18 cellular contexts compared by ENCODE assay signal in the genomic region with DNA sequence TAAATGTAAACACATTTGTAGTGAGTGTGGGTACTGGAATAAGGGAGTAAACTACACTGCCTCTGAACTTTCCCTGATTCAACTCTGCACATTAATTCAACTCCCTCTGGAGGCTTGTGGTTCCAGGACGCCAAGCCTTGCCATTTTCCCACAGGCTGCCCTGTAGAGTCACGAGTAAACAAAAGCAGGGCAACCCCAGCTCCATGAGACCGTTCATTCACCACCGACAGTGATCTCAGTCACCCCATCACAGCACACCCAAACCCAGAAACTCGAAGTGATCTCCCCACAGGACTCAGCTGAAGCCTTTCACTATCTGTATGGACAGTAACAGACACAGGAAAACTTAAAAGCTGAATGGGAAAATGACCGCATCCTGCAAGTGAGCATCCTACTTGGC.
DNase-seq lines count a peak whose midpoint lies in the region; ATAC-seq and TF ChIP-seq lines count a peak whose summit lies in the region.
"Had no signal": no experiment of that assay in that cellular context is flagged by ENCODE, and none has a peak within 500 bp of the region (broad histone marks: within the 10 kb centered on the region; RNA-seq: fewer than 3 reads in every experiment).

No MANE protein-coding gene starts in this region.

- DNase-seq in activated CD8-positive, alpha-beta memory T cell treated with anti-CD3 and anti-CD28 coated beads for 24 hours = peak; percentile 53
- no peak for DNase-seq in activated CD8-positive, alpha-beta memory T cell treated with anti-CD3 and anti-CD28 coated beads, Interleukin-2, amount 50 U/mL, for 4 hours
- DNase-seq in astrocyte of the hippocampus (ENCODE audit: low read depth, low spot score) (peak; percentile 51), stomach (no peak), NCI-H1436 treated with DMSO at 0.1 percent for 48 hours (lab: John Stamatoyannopoulos, UW) (no peak), body of pancreas (no peak)
- DNase-seq in stimulated activated CD4-positive, alpha-beta T cell treated with anti-CD3 and anti-CD28 coated beads, Interleukin-15, amount 100 ng/mL, for 24 hours = no peak
- DNase-seq: DMS53, NCI-H1105, NCI-H526, retina, upper lobe of left lung had no signal

- no peak for TF ChIP-seq EP300 in stomach (IDR thresholded peaks at IDR 0.05)

- WGBS in liver = 89% methylated on average over 6 of the region's 6 CpGs
- WGBS in stomach, 5 donors = 38 to 59% (median 44%) methylated on average over 6 of the region's 6 CpGs
- 52 to 81% methylated on average over 4 to 6 of the region's 6 CpGs for WGBS in body of pancreas, 2 donors

- no peak for ATAC-seq in body of pancreas
- ATAC-seq: GM12878, WTC11 had no signal

- no peak for TF ChIP-seq POLR2A in stomach (IDR thresholded peaks at IDR 0.05)
- no peak for TF ChIP-seq POLR2A in body of pancreas (IDR thresholded peaks at IDR 0.05)

- TF ChIP-seq CTCF in liver (IDR thresholded peaks at IDR 0.05; ENCODE audit: low read depth, low read length, missing input control) (no peak), stomach (IDR thresholded peaks at IDR 0.05) (no peak), body of pancreas (IDR thresholded peaks at IDR 0.05) (no peak)

- H3K4me3 ChIP-seq in liver (ENCODE audit: low read depth in 1 of 3, low read length in 3 of 3) (no peak overlapping the region), stomach (no peak overlapping the region), body of pancreas (no peak overlapping the region)
- H3K4me3 ChIP-seq: A549, GM12878, HAP-1, lung, upper lobe of left lung had no signal

- H3K27ac ChIP-seq in liver (ENCODE audit: low read depth in 1 of 2, low read length in 2 of 2) = peak overlapping the region; percentile 2 to 77
- H3K27ac ChIP-seq in stomach = peak overlapping the region; percentile 37 to 90 (median 80)
- no peak overlapping the region for H3K27ac ChIP-seq in body of pancreas

- no peaks in the 10 kb centered on the region for H3K27me3 ChIP-seq in liver (ENCODE audit: control insufficient read depth in 4 of 4, insufficient read depth in 4 of 4, low read length in 3 of 4)
- H3K27me3 ChIP-seq in stomach = no peaks in the 10 kb centered on the region
- no peaks in the 10 kb centered on the region for H3K27me3 ChIP-seq in body of pancreas
- H3K27me3 ChIP-seq: upper lobe of left lung had no signal

- peaks cover 0 to 7% (median under 1%) of the 10 kb centered on the region in 4 donors for H3K36me3 ChIP-seq in liver (ENCODE audit: control insufficient read depth in 4 of 4, insufficient read depth in 3 of 4, low read depth in 1 of 4, low read length in 3 of 4)
- H3K36me3 ChIP-seq in stomach = peaks cover 0 to 12% (median 8%) of the 10 kb centered on the region in 4 donors
- H3K36me3 ChIP-seq in body of pancreas (replicated peaks in 1 of 2; ENCODE audit: insufficient read depth in 1 of 2, low read depth in 2 of 2) = no peaks in the 10 kb centered on the region
- H3K36me3 ChIP-seq: HAP-1 had no signal

- no peak overlapping the region for H3K9ac ChIP-seq in liver (ENCODE audit: low read depth in 1 of 2, low read length in 2 of 2)

- TF ChIP-seq RAD21 in liver (IDR thresholded peaks at IDR 0.05) = no peak

- intact Hi-C loops in stomach (cut with DNase I; ENCODE audit: low total_unique reads) (no loop called here), body of pancreas (cut with DNase I) (no loop called here)

- no peaks in the 10 kb centered on the region for H3K9me3 ChIP-seq in liver (ENCODE audit: control insufficient read depth in 4 of 4, low read length in 3 of 4)
- no peaks in the 10 kb centered on the region for H3K9me3 ChIP-seq in stomach
- H3K9me3 ChIP-seq in body of pancreas = no peaks in the 10 kb centered on the region
- H3K9me3 ChIP-seq: A549, HAP-1, upper lobe of left lung had no signal

- H3K4me1 ChIP-seq in liver (ENCODE audit: control insufficient read depth in 4 of 4, insufficient read depth in 4 of 4, low read length in 3 of 4) (peaks cover 4 to 18% (median 6%) of the 10 kb centered on the region in 4 donors), stomach (peaks cover 34 to 96% (median 62%) of the 10 kb centered on the region in 4 donors), body of pancreas (peaks cover 48% of the 10 kb centered on the region)
- H3K4me1 ChIP-seq: HAP-1 had no signal

TF ChIP-seq in liver, 16 proteins besides CTCF, POLR2A, EP300 and RAD21:
- TF ChIP-seq FOXA1 (IDR thresholded peaks at IDR 0.05) (no peak), SP1 (IDR thresholded peaks at IDR 0.05) (no peak), HNF4A (conservative IDR thresholded peaks at IDR 0.05) (no peak), GABPA (IDR thresholded peaks at IDR 0.05 in 1 of 2, conservative IDR thresholded peaks at IDR 0.05 in 1 of 2) (no peak), FOXA2 (IDR thresholded peaks at IDR 0.05) (no peak), TAF1 (conservative IDR thresholded peaks at IDR 0.05) (no peak), EGR1 (IDR thresholded peaks at IDR 0.05; ENCODE audit: low read depth in 2 of 2) (no peak), RXRA (IDR thresholded peaks at IDR 0.05) (no peak), ZBTB33 (IDR thresholded peaks at IDR 0.05) (no peak), YY1 (IDR thresholded peaks at IDR 0.05) (no peak), JUND (IDR thresholded peaks at IDR 0.05) (no peak), NR2F2 (IDR thresholded peaks at IDR 0.05) (no peak), HNF4G (IDR thresholded peaks at IDR 0.05) (no peak)
- TF ChIP-seq, protein P1, sequence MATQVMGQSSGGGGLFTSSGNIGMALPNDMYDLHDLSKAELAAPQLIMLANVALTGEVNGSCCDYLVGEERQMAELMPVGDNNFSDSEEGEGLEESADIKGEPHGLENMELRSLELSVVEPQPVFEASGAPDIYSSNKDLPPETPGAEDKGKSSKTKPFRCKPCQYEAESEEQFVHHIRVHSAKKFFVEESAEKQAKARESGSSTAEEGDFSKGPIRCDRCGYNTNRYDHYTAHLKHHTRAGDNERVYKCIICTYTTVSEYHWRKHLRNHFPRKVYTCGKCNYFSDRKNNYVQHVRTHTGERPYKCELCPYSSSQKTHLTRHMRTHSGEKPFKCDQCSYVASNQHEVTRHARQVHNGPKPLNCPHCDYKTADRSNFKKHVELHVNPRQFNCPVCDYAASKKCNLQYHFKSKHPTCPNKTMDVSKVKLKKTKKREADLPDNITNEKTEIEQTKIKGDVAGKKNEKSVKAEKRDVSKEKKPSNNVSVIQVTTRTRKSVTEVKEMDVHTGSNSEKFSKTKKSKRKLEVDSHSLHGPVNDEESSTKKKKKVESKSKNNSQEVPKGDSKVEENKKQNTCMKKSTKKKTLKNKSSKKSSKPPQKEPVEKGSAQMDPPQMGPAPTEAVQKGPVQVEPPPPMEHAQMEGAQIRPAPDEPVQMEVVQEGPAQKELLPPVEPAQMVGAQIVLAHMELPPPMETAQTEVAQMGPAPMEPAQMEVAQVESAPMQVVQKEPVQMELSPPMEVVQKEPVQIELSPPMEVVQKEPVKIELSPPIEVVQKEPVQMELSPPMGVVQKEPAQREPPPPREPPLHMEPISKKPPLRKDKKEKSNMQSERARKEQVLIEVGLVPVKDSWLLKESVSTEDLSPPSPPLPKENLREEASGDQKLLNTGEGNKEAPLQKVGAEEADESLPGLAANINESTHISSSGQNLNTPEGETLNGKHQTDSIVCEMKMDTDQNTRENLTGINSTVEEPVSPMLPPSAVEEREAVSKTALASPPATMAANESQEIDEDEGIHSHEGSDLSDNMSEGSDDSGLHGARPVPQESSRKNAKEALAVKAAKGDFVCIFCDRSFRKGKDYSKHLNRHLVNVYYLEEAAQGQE (IDR thresholded peaks at IDR 0.05) = no peak
- TF ChIP-seq, protein P2, sequence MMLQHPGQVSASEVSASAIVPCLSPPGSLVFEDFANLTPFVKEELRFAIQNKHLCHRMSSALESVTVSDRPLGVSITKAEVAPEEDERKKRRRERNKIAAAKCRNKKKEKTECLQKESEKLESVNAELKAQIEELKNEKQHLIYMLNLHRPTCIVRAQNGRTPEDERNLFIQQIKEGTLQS (IDR thresholded peaks at IDR 0.05) = no peak
- TF ChIP-seq, protein P3, sequence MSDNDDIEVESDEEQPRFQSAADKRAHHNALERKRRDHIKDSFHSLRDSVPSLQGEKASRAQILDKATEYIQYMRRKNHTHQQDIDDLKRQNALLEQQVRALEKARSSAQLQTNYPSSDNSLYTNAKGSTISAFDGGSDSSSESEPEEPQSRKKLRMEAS (IDR thresholded peaks at IDR 0.05) = no peak
TF ChIP-seq in liver: peak in this region for 0.

Comparison
In these comparisons a context has a peak if more than half of its experiments do, and no peak if none do; other contexts are left out.
1. DNase-seq: peak in activated CD8-positive, alpha-beta memory T cell treated with anti-CD3 and anti-CD28 coated beads for 24 hours (single experiment) and astrocyte of the hippocampus (single experiment); none in activated CD8-positive, alpha-beta memory T cell treated with anti-CD3 and anti-CD28 coated beads, Interleukin-2, amount 50 U/mL, for 4 hours (single experiment), stomach (single experiment), NCI-H1436 treated with DMSO at 0.1 percent for 48 hours (single experiment), body of pancreas (0 of 4) and stimulated activated CD4-positive, alpha-beta T cell treated with anti-CD3 and anti-CD28 coated beads, Interleukin-15, amount 100 ng/mL, for 24 hours (single experiment).
2. H3K27ac ChIP-seq: peak in liver (2 of 2) and stomach (5 of 5); none in body of pancreas (0 of 4).